In genomic region chr5:149391524-149391923, GRCh38 we compare ENCODE assay signal across 23 cellular contexts. TPM values are rescaled to one million over a fixed set of nuclear protein-coding genes. Genes with fewer than 3 reads are reported as not detected.
"Had no signal": no experiment of that assay in that cellular context is flagged by ENCODE, and none has a peak within 500 bp of the region (broad histone marks: within the 10 kb centered on the region; RNA-seq: fewer than 3 reads in every experiment).

No MANE protein-coding gene starts in this region.

- H3K27ac ChIP-seq: colonic mucosa, epithelial cell of prostate had no signal

- H3K36me3 Mint-ChIP-seq: activated CD4-positive, alpha-beta memory T cell treated with anti-CD3 and anti-CD28 coated beads for 36 hours; activated naive CD8-positive, alpha-beta T cell treated with anti-CD3 and anti-CD28 coated beads for 36 hours; memory B cell; naive thymus-derived CD8-positive, alpha-beta T cell had no signal

- H3K4me1 Mint-ChIP-seq: activated B cell treated with CpG ODN at 0.5 μM for 24 hours; activated naive CD8-positive, alpha-beta T cell treated with anti-CD3 and anti-CD28 coated beads for 36 hours; endodermal cell; memory B cell; stimulated activated naive CD8-positive, alpha-beta T cell treated with anti-CD3 and anti-CD28 coated beads, Interleukin-15, amount 100 ng/mL, for 72 hours had no signal

- H3K9me3 ChIP-seq: colonic mucosa, mucosa of descending colon, SK-N-SH had no signal

- H3K4me1 ChIP-seq: colonic mucosa had no signal

- H3K27ac Mint-ChIP-seq: activated B cell treated with CpG ODN at 0.5 μM for 24 hours; activated CD4-positive, alpha-beta memory T cell treated with anti-CD3 and anti-CD28 coated beads for 36 hours; activated naive CD8-positive, alpha-beta T cell treated with anti-CD3 and anti-CD28 coated beads for 36 hours; activated T-helper 1 cell treated with anti-CD3 and anti-CD28 coated beads, Interleukin-12 subunit alpha, Interleukin-12 subunit beta, Interleukin-2, Interleukin-4 antibody, amounts not matched to agents 30 ng/mL and 10 ng/mL and 1 ng/mL, durations not matched to agents 14 hours and 24 hours and 36 hours; endodermal cell; memory B cell; naive thymus-derived CD8-positive, alpha-beta T cell had no signal

- ATAC-seq: mucosa of descending colon; naive thymus-derived CD8-positive, alpha-beta T cell; stimulated activated naive CD8-positive, alpha-beta T cell treated with anti-CD3 and anti-CD28 coated beads, Interleukin-15, amount 100 ng/mL, for 72 hours had no signal

- H3K36me3 ChIP-seq: colonic mucosa had no signal

- DNase-seq: activated B cell treated with CpG ODN at 0.5 μM for 24 hours; activated CD4-positive, alpha-beta memory T cell treated with anti-CD3 and anti-CD28 coated beads for 36 hours; activated CD4-positive, alpha-beta T cell treated with anti-CD3 and anti-CD28 coated beads for 4 hours; activated naive CD8-positive, alpha-beta T cell treated with anti-CD3 and anti-CD28 coated beads for 36 hours; activated T-cell treated with anti-CD3 and anti-CD28 coated beads for 4 hours; amniotic stem cell; central memory CD4-positive, alpha-beta T cell; colonic mucosa; endodermal cell; foreskin melanocyte; head of caudate nucleus; mucosa of descending colon; naive thymus-derived CD8-positive, alpha-beta T cell; SK-N-SH; small intestine; stimulated activated CD4-positive, alpha-beta T cell treated with anti-CD3 and anti-CD28 coated beads, Interleukin-4, amount 100 ng/mL, for 1 hour; stimulated activated naive CD8-positive, alpha-beta T cell treated with anti-CD3 and anti-CD28 coated beads, Interleukin-15, amount 100 ng/mL, for 72 hours had no signal

- H3K4me3 Mint-ChIP-seq: activated B cell treated with CpG ODN at 0.5 μM for 24 hours; activated CD4-positive, alpha-beta memory T cell treated with anti-CD3 and anti-CD28 coated beads for 36 hours; activated naive CD8-positive, alpha-beta T cell treated with anti-CD3 and anti-CD28 coated beads for 36 hours; activated T-helper 1 cell treated with anti-CD3 and anti-CD28 coated beads, Interleukin-12 subunit alpha, Interleukin-12 subunit beta, Interleukin-2, Interleukin-4 antibody, amounts not matched to agents 30 ng/mL and 10 ng/mL and 1 ng/mL, durations not matched to agents 14 hours and 24 hours and 36 hours; endodermal cell; memory B cell; naive thymus-derived CD8-positive, alpha-beta T cell; stimulated activated naive CD8-positive, alpha-beta T cell treated with anti-CD3 and anti-CD28 coated beads, Interleukin-15, amount 100 ng/mL, for 72 hours had no signal

- H3K4me3 ChIP-seq: colonic mucosa, mucosa of descending colon had no signal

- H3K27me3 Mint-ChIP-seq: activated CD4-positive, alpha-beta memory T cell treated with anti-CD3 and anti-CD28 coated beads for 36 hours; activated naive CD8-positive, alpha-beta T cell treated with anti-CD3 and anti-CD28 coated beads for 36 hours; memory B cell; naive thymus-derived CD8-positive, alpha-beta T cell; stimulated activated naive CD8-positive, alpha-beta T cell treated with anti-CD3 and anti-CD28 coated beads, Interleukin-15, amount 100 ng/mL, for 72 hours had no signal

- FAIRE-seq: small intestine, urothelium cell line had no signal

- H3K27me3 ChIP-seq: colonic mucosa had no signal

- H3K9me3 Mint-ChIP-seq: activated B cell treated with CpG ODN at 0.5 μM for 24 hours; activated CD4-positive, alpha-beta memory T cell treated with anti-CD3 and anti-CD28 coated beads for 36 hours; activated naive CD8-positive, alpha-beta T cell treated with anti-CD3 and anti-CD28 coated beads for 36 hours; activated T-helper 1 cell treated with anti-CD3 and anti-CD28 coated beads, Interleukin-12 subunit alpha, Interleukin-12 subunit beta, Interleukin-2, Interleukin-4 antibody, amounts not matched to agents 30 ng/mL and 10 ng/mL and 1 ng/mL, durations not matched to agents 14 hours and 24 hours and 36 hours; memory B cell; naive thymus-derived CD8-positive, alpha-beta T cell had no signal

RNA-seq across cellular contexts. Expression of gene IL17B, which starts 12.4 kb away (rescaled TPM):
- total RNA-seq: activated B cell treated with CpG ODN at 0.5 μM for 24 hours; activated CD4-positive, alpha-beta memory T cell treated with anti-CD3 and anti-CD28 coated beads for 36 hours; activated naive CD8-positive, alpha-beta T cell treated with anti-CD3 and anti-CD28 coated beads for 36 hours; activated T-helper 1 cell treated with anti-CD3 and anti-CD28 coated beads, Interleukin-12 subunit alpha, Interleukin-12 subunit beta, Interleukin-2, Interleukin-4 antibody, amounts not matched to agents 30 ng/mL and 10 ng/mL and 1 ng/mL, durations not matched to agents 14 hours and 24 hours and 36 hours; endodermal cell; kidney epithelial cell; liver; naive thymus-derived CD8-positive, alpha-beta T cell had no signal
- polyA plus RNA-seq: liver; naive thymus-derived CD8-positive, alpha-beta T cell had no signal
